Comparison of ENCODE assay signal across 13 cellular contexts in the genomic region with DNA sequence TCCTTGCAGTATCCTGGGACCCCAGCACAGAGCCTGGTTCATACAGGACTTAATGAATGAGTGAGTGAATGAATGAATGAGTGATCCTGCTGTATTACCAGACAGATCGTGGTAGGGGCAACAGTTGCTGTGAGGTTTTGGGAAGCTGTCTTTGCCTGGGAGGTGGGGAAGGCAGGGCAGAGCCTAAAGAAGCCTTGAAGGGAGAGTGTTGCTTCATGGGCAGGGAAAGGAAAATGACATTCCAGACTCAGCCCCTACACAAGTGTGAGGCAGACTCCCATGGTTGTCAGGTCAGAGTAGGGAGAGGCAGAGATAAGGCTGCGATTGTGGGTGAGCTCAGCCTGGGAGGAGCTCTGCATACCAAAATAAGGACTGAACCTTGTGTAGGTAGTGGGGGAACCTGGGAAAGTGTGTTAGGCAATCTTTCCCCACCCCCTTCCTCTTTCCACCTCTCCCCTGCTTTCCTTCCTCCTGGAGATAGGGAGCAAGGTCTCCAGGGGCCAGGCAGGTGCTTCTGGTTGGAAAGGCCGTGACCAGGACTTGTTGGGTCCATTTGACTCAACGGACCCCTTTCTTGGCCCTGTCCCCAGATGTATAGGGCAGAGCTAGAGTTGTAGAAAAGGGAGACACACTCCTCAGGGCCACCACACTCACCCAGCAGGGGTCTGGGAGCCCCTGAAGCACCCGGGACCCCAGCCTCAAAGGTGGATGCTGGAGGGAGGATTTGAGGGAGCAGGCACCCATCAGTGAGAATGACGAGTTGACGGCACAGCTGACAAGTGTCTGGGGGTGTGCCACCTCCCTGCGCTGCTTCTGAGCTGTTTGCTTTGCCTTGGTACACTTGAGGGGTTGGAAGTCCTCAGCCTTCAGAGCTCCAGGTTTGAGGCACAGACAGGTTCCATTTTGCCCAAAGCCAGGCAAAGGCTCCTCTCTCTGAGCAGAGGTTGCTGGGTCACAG. TPM values are rescaled to one million over a fixed set of nuclear protein-coding genes. Genes with fewer than 3 reads are reported as not detected.
DNase-seq lines count a peak whose midpoint lies in the region; ATAC-seq, FAIRE-seq and TF ChIP-seq lines count a peak whose summit lies in the region.
"Had no signal": no experiment of that assay in that cellular context is flagged by ENCODE, and none has a peak within 500 bp of the region (broad histone marks: within the 10 kb centered on the region; RNA-seq: fewer than 3 reads in every experiment).

No MANE protein-coding gene starts in this region.

- peak overlapping the region; percentile 63 for H3K27ac ChIP-seq in keratinocyte (ENCODE audit: control insufficient read depth, insufficient read depth, low read length)

- H4K20me1 ChIP-seq in keratinocyte (ENCODE audit: control insufficient read depth, extremely low read depth, insufficient read depth, low read length), result no peaks in the 10 kb centered on the region

- H3K4me1 ChIP-seq in adipocyte (ENCODE audit: control insufficient read depth, insufficient read depth, low read length), result peaks cover 19% of the 10 kb centered on the region
- H3K4me1 ChIP-seq in keratinocyte (ENCODE audit: control insufficient read depth, extremely low read depth, insufficient read depth, low read length), result peaks cover 24% of the 10 kb centered on the region

- H3K9me1 ChIP-seq in keratinocyte (ENCODE audit: control insufficient read depth, extremely low read depth, insufficient read depth, low read length), result no peaks in the 10 kb centered on the region

- peak; percentile 88 for DNase-seq in HT-29 (ENCODE audit: low spot score)
- no peak for DNase-seq in adipocyte (ENCODE audit: low read depth)
- DNase-seq in keratinocyte (ENCODE audit: low read depth, low spot score), result no peak
- no peak for DNase-seq in sciatic nerve (ENCODE audit: low spot score)
- DNase-seq in SK-N-DZ (ENCODE audit: low spot score), result no peak
- DNase-seq in cortex of kidney (lab: John Stamatoyannopoulos, UW), result no peak
- no peak for DNase-seq in NK-92 (lab: John Stamatoyannopoulos, UW; ENCODE audit: unreplicated experiment)
- no peak for DNase-seq in OCI-M2 (lab: John Stamatoyannopoulos, UW; ENCODE audit: unreplicated experiment)
- DNase-seq: activated CD4-positive, alpha-beta T cell treated with anti-CD3 and anti-CD28 coated beads, Interleukin-2, amount 50 U/mL, for 4 hours; amniotic stem cell; GOT3; NCI-H1436 had no signal

- H3K9me3 ChIP-seq in adipocyte (ENCODE audit: control insufficient read depth, low read length) (peaks cover 2% of the 10 kb centered on the region), keratinocyte (ENCODE audit: control insufficient read depth, low read depth, low read length) (no peaks in the 10 kb centered on the region)

- H3K27me3 ChIP-seq in adipocyte (replicated peaks; ENCODE audit: control insufficient read depth, insufficient read depth, low read length) (no peaks in the 10 kb centered on the region), keratinocyte (ENCODE audit: control insufficient read depth, extremely low read depth, insufficient read depth, low read length) (no peaks in the 10 kb centered on the region)

- peak; percentile 86 for FAIRE-seq in keratinocyte (lab: Jason Lieb, UNC)

- intact Hi-C loops in sciatic nerve (cut with DNase I), result no loop called here

- no peak overlapping the region for H3K4me2 ChIP-seq in keratinocyte (ENCODE audit: control insufficient read depth, extremely low read depth, insufficient read depth, low read depth, low read length)

- dilution Hi-C loops in keratinocyte (cut with MboI; ENCODE audit: extremely low pct_ligation_motif_present, low sequenced_read_pairs), result no loop called here

- ATAC-seq in sciatic nerve, result peak; percentile 23

- H3K36me3 ChIP-seq in adipocyte (ENCODE audit: control insufficient read depth, insufficient read depth, low read length, severe bottlenecking), result no peaks in the 10 kb centered on the region
- H3K36me3 ChIP-seq in keratinocyte (ENCODE audit: control insufficient read depth in 2 of 2, extremely low read depth in 1 of 2, insufficient read depth in 2 of 2, low read length in 2 of 2), result peaks cover 0 to 1% of the 10 kb centered on the region in 2 experiments

- H2AFZ ChIP-seq in keratinocyte (ENCODE audit: control insufficient read depth, low read length), result peak overlapping the region; percentile 36

- H3K4me3 ChIP-seq in adipocyte (ENCODE audit: low read length) (no peak overlapping the region), keratinocyte (ENCODE audit: control insufficient read depth in 2 of 3, extremely low read depth in 1 of 3, insufficient read depth in 2 of 3, low read depth in 1 of 3, low read length in 3 of 3) (no peak overlapping the region)

- H3K79me2 ChIP-seq in keratinocyte (ENCODE audit: control insufficient read depth, insufficient read depth, low read length), result no peaks in the 10 kb centered on the region

- H3K9ac ChIP-seq in adipocyte (ENCODE audit: low read length) (peak overlapping the region; percentile 17), keratinocyte (ENCODE audit: control insufficient read depth, extremely low read depth, insufficient read depth, low read length) (peak overlapping the region; percentile 49)

- TF ChIP-seq CTCF in keratinocyte (optimal IDR thresholded peaks at IDR 0.05 in 1 of 3, IDR thresholded peaks at IDR 0.05 in 1 of 3, conservative IDR thresholded peaks at IDR 0.05 in 1 of 3; ENCODE audit: extremely low read depth in 1 of 3, insufficient read depth in 2 of 3, low read length in 3 of 3), result no peak

RNA-seq across cellular contexts. Expression of a gene that starts 18.5 kb away (rescaled TPM):
- total RNA-seq in HT-29 (2014; rRNA removed; shearing (Covaris generic)), result 33.8 and 43.0 TPM in 2 replicates
- 59.5 to 73.3 TPM (median 64.4 TPM) in 3 replicates for polyA plus RNA-seq in keratinocyte
- 97.4 TPM for polyA plus RNA-seq in keratinocyte (2011; ENCODE audit: low read depth)
- polyA plus RNA-seq in keratinocyte (2011; cell fraction: cytosol; rRNA removed), result 43.7 and 59.1 TPM in 2 replicates
- polyA plus RNA-seq in keratinocyte (2011; cell fraction: nucleus; rRNA removed), result 146 and 173 TPM in 2 replicates
- 94.3 and 311 TPM in 2 replicates for polyA plus RNA-seq in keratinocyte (2012; ENCODE audit: low replicate concordance)
- polyA minus RNA-seq in keratinocyte, result 84.2 to 122 TPM (median 105 TPM) in 3 replicates
- 108 TPM for polyA minus RNA-seq in keratinocyte (2011; cell fraction: cytosol; rRNA and poly(A)+ RNA removed)
- 181 and 201 TPM in 2 replicates for polyA minus RNA-seq in keratinocyte (2011; cell fraction: nucleus; rRNA and poly(A)+ RNA removed)
- total RNA-seq in sciatic nerve, result 114 TPM
- 4.1 and 5.7 TPM in 2 replicates for polyA plus RNA-seq in SK-N-DZ (2014; cell fraction: cytosol; rRNA removed)
- 4.8 and 5.1 TPM in 2 replicates for polyA plus RNA-seq in SK-N-DZ (2014; cell fraction: nucleus; rRNA removed)

RNA-seq across cellular contexts. Expression of a gene that starts 49.2 kb away (rescaled TPM):
- 0.05 TPM in 1 of 2 replicates, not detected in the other for total RNA-seq in HT-29 (2014; rRNA removed; shearing (Covaris generic))
- polyA plus RNA-seq in keratinocyte, result not detected in 3 replicates
- polyA plus RNA-seq in keratinocyte (2011; ENCODE audit: low read depth), result not detected
- not detected in 2 replicates for polyA plus RNA-seq in keratinocyte (2011; cell fraction: cytosol; rRNA removed)
- not detected in 2 replicates for polyA plus RNA-seq in keratinocyte (2011; cell fraction: nucleus; rRNA removed)
- not detected in 2 replicates for polyA plus RNA-seq in keratinocyte (2012; ENCODE audit: low replicate concordance)
- polyA minus RNA-seq in keratinocyte, result not detected in 3 replicates
- polyA minus RNA-seq in keratinocyte (2011; cell fraction: cytosol; rRNA and poly(A)+ RNA removed), result not detected
- polyA minus RNA-seq in keratinocyte (2011; cell fraction: nucleus; rRNA and poly(A)+ RNA removed), result not detected in 2 replicates
- 2.0 TPM for total RNA-seq in sciatic nerve
- polyA plus RNA-seq in SK-N-DZ (2014; cell fraction: cytosol; rRNA removed), result 12.1 and 13.4 TPM in 2 replicates
- 10.9 and 20.0 TPM in 2 replicates for polyA plus RNA-seq in SK-N-DZ (2014; cell fraction: nucleus; rRNA removed)
- total RNA-seq: Daoy had no signal
